Comparison of ENCODE assay signal across 8 cellular contexts in genomic region chr5:81850932-81851331, GRCh38.
DNase-seq lines count a peak whose midpoint lies in the region; ATAC-seq, FAIRE-seq and TF ChIP-seq lines count a peak whose summit lies in the region.

No MANE protein-coding gene starts in this region.

- H3K9ac ChIP-seq in K562 (ENCODE audit: insufficient read depth in 1 of 2, low read depth in 2 of 2, low read length in 2 of 2), result peak overlapping the region; percentile 31 to 65; a peak in 3 of 4 replicates

- no peak for ATAC-seq in activated CD8-positive, alpha-beta memory T cell treated with anti-CD3 and anti-CD28 coated beads, Interleukin-2, amount 10 ng/mL, durations not matched to agents 7 days and 5 days
- ATAC-seq in K562 (no peak), lower lobe of right lung (no peak), GM21390 (IDR thresholded peaks at IDR 0.05; ENCODE audit: unreplicated experiment) (no peak)

- H3K4me1 Mint-ChIP-seq in activated CD8-positive, alpha-beta memory T cell treated with anti-CD3 and anti-CD28 coated beads, Interleukin-2, amount 10 ng/mL, durations not matched to agents 7 days and 5 days, result peaks cover 24% of the 10 kb centered on the region

- TF ChIP-seq RAD21 in K562 (CRISPR knock-in tag; conservative IDR thresholded peaks at IDR 0.05 in 1 of 2, IDR thresholded peaks at IDR 0.05 in 1 of 2), result no peak

- in situ Hi-C loops in K562 (cut with MboI), result loop anchor here (5.0 kb wide), 1 partner anchor 344 kb away; no protein-coding TSS in a partner anchor

- DNase-seq in activated CD8-positive, alpha-beta memory T cell treated with anti-CD3 and anti-CD28 coated beads, Interleukin-2, amount 10 ng/mL, durations not matched to agents 7 days and 5 days, result no peak
- DNase-seq in activated CD8-positive, alpha-beta memory T cell treated with anti-CD3 and anti-CD28 coated beads, Interleukin-2, amount 50 U/mL, for 4 hours, result no peak
- DNase-seq in K562 (ENCODE audit: extremely low read depth in 1 of 4, low spot score in 3 of 4) (no peak), lower lobe of right lung (no peak), tibial artery (no peak), SKM-1 treated with dmso at 0.1 percent for 144 hours (lab: John Stamatoyannopoulos, UW; ENCODE audit: unreplicated experiment) (no peak)
- DNase-seq in stimulated activated CD4-positive, alpha-beta T cell treated with anti-CD3 and anti-CD28 coated beads, Interleukin-2, amount 100 ng/mL, for 24 hours, result no peak

- TF ChIP-seq POLR2A in K562 (conservative IDR thresholded peaks at IDR 0.05), result no peak

- no peaks in the 10 kb centered on the region for H3K9me1 ChIP-seq in K562 (ENCODE audit: control insufficient read depth, insufficient read depth, low read length)

- WGBS in K562 (ENCODE audit: insufficient coverage, low coverage, missing lambda C conversion rate), result 12% methylated on average over 2 of the region's 2 CpGs

- H3K27me3 ChIP-seq in K562 (ENCODE audit: control insufficient read depth in 2 of 2, insufficient read depth in 2 of 2, low read length in 2 of 2) (no peaks in the 10 kb centered on the region), lower lobe of right lung (ENCODE audit: low read depth) (no peaks in the 10 kb centered on the region), tibial artery (no peaks in the 10 kb centered on the region)

- peaks cover 32 to 50% of the 10 kb centered on the region in 2 experiments for H3K4me1 ChIP-seq in K562 (replicated peaks in 1 of 2; ENCODE audit: control insufficient read depth in 2 of 2, insufficient read depth in 2 of 2, low read length in 2 of 2)
- H3K4me1 ChIP-seq in lower lobe of right lung, result peaks cover 27% of the 10 kb centered on the region
- peaks cover 0 to 75% (median 55%) of the 10 kb centered on the region in 4 donors for H3K4me1 ChIP-seq in tibial artery

- peak overlapping the region; percentile 73 for H3K4me2 ChIP-seq in K562 (ENCODE audit: insufficient read depth, low read length)

- H3K9me3 ChIP-seq in K562 (replicated peaks; ENCODE audit: control insufficient read depth, insufficient read depth, low read depth, low read length), result no peaks in the 10 kb centered on the region
- no peaks in the 10 kb centered on the region for H3K9me3 ChIP-seq in lower lobe of right lung
- no peaks in the 10 kb centered on the region for H3K9me3 ChIP-seq in tibial artery

- no TSS peak for BruUV-seq in K562 (replicated peaks; lab: Mats Ljungman, UMichigan)

- peaks cover 9% of the 10 kb centered on the region; the same call in 1 of the 3 replicates for H3K79me2 ChIP-seq in K562 (ENCODE audit: control insufficient read depth, insufficient read depth, low read length)

- peak overlapping the region; percentile 84 for H2AFZ ChIP-seq in K562 (ENCODE audit: low read depth, low read length)

- POLR2A ChIA-PET in K562 (lab: Yijun Ruan, JAX), result interaction anchor here (0.7 to 3.4 kb wide), 10 partner anchors 8 to 115 kb away, joined by 3 to 61 read pairs (median 4); partner anchors contain the start of gene SSBP2

- TF ChIP-seq CTCF in K562 (IDR thresholded peaks at IDR 0.05 in 2 of 3, conservative IDR thresholded peaks at IDR 0.05 in 1 of 3; ENCODE audit: insufficient read depth in 2 of 3, low read depth in 1 of 3, low read length in 3 of 3) (no peak), lower lobe of right lung (IDR thresholded peaks at IDR 0.05) (no peak), tibial artery (IDR thresholded peaks at IDR 0.05) (no peak)

- H3K36me3 ChIP-seq in K562 (ENCODE audit: control insufficient read depth, insufficient read depth, low read length) (no peaks in the 10 kb centered on the region), lower lobe of right lung (no peaks in the 10 kb centered on the region), tibial artery (no peaks in the 10 kb centered on the region)

- intact Hi-C loops in K562 (cut with micrococcal nuclease) (loop anchor here (1.0 to 10.0 kb wide), 7 partner anchors 64 to 426 kb away; partner anchors contain the start of gene SSBP2), lower lobe of right lung (cut with DNase I) (loop anchor here (5.0 to 10.0 kb wide), 2 partner anchors 64 to 124 kb away; partner anchors contain the start of gene ATG10), tibial artery (cut with DNase I; ENCODE audit: low total_unique reads) (loop anchor here (1.0 to 10.0 kb wide), 5 partner anchors 62 to 346 kb away; partner anchors contain the start of genes ATG10 and SSBP2)

- H3K9me3 Mint-ChIP-seq in activated CD8-positive, alpha-beta memory T cell treated with anti-CD3 and anti-CD28 coated beads, Interleukin-2, amount 10 ng/mL, durations not matched to agents 7 days and 5 days (ENCODE audit: low read depth), result no peaks in the 10 kb centered on the region

- no peak overlapping the region; the same call in 1 of the 2 replicates for H3K4me3 ChIP-seq in K562
- H3K4me3 ChIP-seq in lower lobe of right lung, result peak overlapping the region; percentile 57
- H3K4me3 ChIP-seq in tibial artery, result peak overlapping the region; percentile 54 to 62

- H3K36me3 Mint-ChIP-seq in activated CD8-positive, alpha-beta memory T cell treated with anti-CD3 and anti-CD28 coated beads, Interleukin-2, amount 10 ng/mL, durations not matched to agents 7 days and 5 days, result peaks cover 2% of the 10 kb centered on the region

- CTCF ChIA-PET in activated CD8-positive, alpha-beta memory T cell treated with anti-CD3 and anti-CD28 coated beads, Interleukin-2, amount 10 ng/mL, durations not matched to agents 7 days and 5 days (lab: Charles Lee), result interaction anchor here (1.1 to 2.5 kb wide), 10 partner anchors 8 to 551 kb away, joined by 3 to 24 read pairs (median 5); partner anchors contain the start of gene SSBP2
- CTCF ChIA-PET in K562 (lab: Yijun Ruan, JAX; ENCODE audit: low intra/inter-chr PET ratio), result no interaction called here

- H3K27ac Mint-ChIP-seq in activated CD8-positive, alpha-beta memory T cell treated with anti-CD3 and anti-CD28 coated beads, Interleukin-2, amount 10 ng/mL, durations not matched to agents 7 days and 5 days, result peak overlapping the region; percentile 93

- no peak for FAIRE-seq in K562 (lab: Jason Lieb, UNC)

- peak overlapping the region; percentile 80 for H3K4me3 Mint-ChIP-seq in activated CD8-positive, alpha-beta memory T cell treated with anti-CD3 and anti-CD28 coated beads, Interleukin-2, amount 10 ng/mL, durations not matched to agents 7 days and 5 days

- peak overlapping the region; percentile 81 for H3K27ac ChIP-seq in K562 (ENCODE audit: extremely low read depth, low read depth, low read length)
- H3K27ac ChIP-seq in lower lobe of right lung, result peak overlapping the region; percentile 95
- peak overlapping the region; percentile 86 to 88 for H3K27ac ChIP-seq in tibial artery

- TF ChIP-seq EP300 in K562 (IDR thresholded peaks at IDR 0.05; ENCODE audit: low read length), result no peak

- H4K20me1 ChIP-seq in K562 (replicated peaks; ENCODE audit: control insufficient read depth, insufficient read depth, low read length), result no peaks in the 10 kb centered on the region

- H3K27me3 Mint-ChIP-seq in activated CD8-positive, alpha-beta memory T cell treated with anti-CD3 and anti-CD28 coated beads, Interleukin-2, amount 10 ng/mL, durations not matched to agents 7 days and 5 days, result peaks cover 3% of the 10 kb centered on the region

TF ChIP-seq in K562, 482 proteins besides CTCF, POLR2A, EP300 and RAD21:
- TF ChIP-seq MEF2A (IDR thresholded peaks at IDR 0.05; ENCODE audit: control insufficient read depth, low read depth, low read length), result no peak
- TF ChIP-seq ARID2 (IDR thresholded peaks at IDR 0.05), result no peak
- 0 out of 2 replicates have a peak, but pooled peaks have one; percentile 8 for TF ChIP-seq ZNF324 (CRISPR knock-in tag; IDR thresholded peaks at IDR 0.05)
- TF ChIP-seq ZFX (CRISPR knock-in tag; IDR thresholded peaks at IDR 0.05), result peak; percentile 50; the same call in 1 of the 2 replicates
- TF ChIP-seq ZNF766 (CRISPR knock-in tag; conservative IDR thresholded peaks at IDR 0.05), result 0 out of 2 replicates have a peak, but pooled peaks have one; percentile 19
- peak; percentile 22 for TF ChIP-seq PHF20 (IDR thresholded peaks at IDR 0.05; ENCODE audit: partially characterized antibody)
- TF ChIP-seq ZFPM2 (CRISPR knock-in tag; IDR thresholded peaks at IDR 0.05), result no peak
